17 cellular contexts compared by ENCODE assay signal in genomic region chr17:83097831-83098230, GRCh38.
"Had no signal": no experiment of that assay in that cellular context is flagged by ENCODE, and none has a peak within 500 bp of the region (broad histone marks: within the 10 kb centered on the region; RNA-seq: fewer than 3 reads in every experiment).

No MANE protein-coding gene starts in this region.

- DNase-seq: activated B cell treated with CpG ODN at 0.5 μM for 24 hours; activated CD4-positive, alpha-beta T cell treated with anti-CD3 and anti-CD28 coated beads for 4 hours; activated CD8-positive, alpha-beta T cell treated with anti-CD3 and anti-CD28 coated beads for 36 hours; activated naive CD4-positive, alpha-beta T cell treated with anti-CD3 and anti-CD28 coated beads for 36 hours; activated T-cell treated with anti-CD3 and anti-CD28 coated beads, Interleukin-2, amount 50 U/mL, for 1 hour; cerebellar nuclear complex; effector memory CD8-positive, alpha-beta T cell; left colon; lower lobe of right lung; naive B cell; SK-N-SH; stimulated activated CD4-positive, alpha-beta T cell treated with anti-CD3 and anti-CD28 coated beads, Interleukin-4, amount 100 ng/mL, for 4 hours; stimulated activated naive B cell treated with anti-CD40 and anti-IgM and Interleukin-4, amounts not matched to agents 10 μg/mL and 1 μg/mL and 100 μg/mL, for 72 hours had no signal

- H3K9me3 Mint-ChIP-seq: activated B cell treated with CpG ODN at 0.5 μM for 24 hours; activated CD8-positive, alpha-beta T cell treated with anti-CD3 and anti-CD28 coated beads for 36 hours; activated naive CD4-positive, alpha-beta T cell treated with anti-CD3 and anti-CD28 coated beads for 36 hours; effector memory CD8-positive, alpha-beta T cell; naive B cell; stimulated activated naive B cell treated with anti-CD40 and anti-IgM and Interleukin-4, amounts not matched to agents 10 μg/mL and 1 μg/mL and 100 μg/mL, for 72 hours; type B pancreatic cell had no signal

- H3K9me3 ChIP-seq: breast epithelium, lower lobe of right lung, neutrophil, SK-N-SH had no signal

- H3K27ac Mint-ChIP-seq: activated B cell treated with CpG ODN at 0.5 μM for 24 hours; activated CD8-positive, alpha-beta T cell treated with anti-CD3 and anti-CD28 coated beads for 36 hours; activated naive CD4-positive, alpha-beta T cell treated with anti-CD3 and anti-CD28 coated beads for 36 hours had no signal

- ATAC-seq: activated CD8-positive, alpha-beta T cell treated with anti-CD3 and anti-CD28 coated beads for 36 hours; effector memory CD8-positive, alpha-beta T cell; lower lobe of right lung; stimulated activated naive B cell treated with anti-CD40 and anti-IgM and Interleukin-4, amounts not matched to agents 10 μg/mL and 1 μg/mL and 100 μg/mL, for 72 hours had no signal

- H3K4me3 ChIP-seq: breast epithelium, lower lobe of right lung, smooth muscle cell had no signal

- H3K27me3 ChIP-seq: breast epithelium had no signal

- H3K9ac ChIP-seq: SK-N-SH had no signal

- H3K27ac ChIP-seq: lower lobe of right lung, neutrophil had no signal

- H3K36me3 Mint-ChIP-seq: type B pancreatic cell had no signal

- H3K4me3 Mint-ChIP-seq: activated B cell treated with CpG ODN at 0.5 μM for 24 hours; activated CD8-positive, alpha-beta T cell treated with anti-CD3 and anti-CD28 coated beads for 36 hours; activated naive CD4-positive, alpha-beta T cell treated with anti-CD3 and anti-CD28 coated beads for 36 hours; stimulated activated naive B cell treated with anti-CD40 and anti-IgM and Interleukin-4, amounts not matched to agents 10 μg/mL and 1 μg/mL and 100 μg/mL, for 72 hours had no signal

- H3K4me2 ChIP-seq: SK-N-SH had no signal
